In genomic region chr16:81928975-81929374, GRCh38 we compare ENCODE assay signal across 16 cellular contexts.
DNase-seq lines count a peak whose midpoint lies in the region; ATAC-seq, FAIRE-seq and TF ChIP-seq lines count a peak whose summit lies in the region.
"Had no signal": no experiment of that assay in that cellular context is flagged by ENCODE, and none has a peak within 500 bp of the region (broad histone marks: within the 10 kb centered on the region; RNA-seq: fewer than 3 reads in every experiment).

No MANE protein-coding gene starts in this region.

- H4K20me1 ChIP-seq in keratinocyte (ENCODE audit: control insufficient read depth, extremely low read depth, insufficient read depth, low read length) = no peaks in the 10 kb centered on the region

- WGBS in stomach, 5 donors = 33 to 59% (median 38%) methylated on average over 4 to 8 of the region's 8 CpGs

- H2AFZ ChIP-seq in keratinocyte (ENCODE audit: control insufficient read depth, low read length) = peak overlapping the region; percentile 78

- H3K79me2 ChIP-seq in keratinocyte (ENCODE audit: control insufficient read depth, insufficient read depth, low read length) = no peaks in the 10 kb centered on the region

- no peak for FAIRE-seq in keratinocyte (lab: Jason Lieb, UNC)

- dilution Hi-C loops in keratinocyte (cut with MboI; ENCODE audit: extremely low pct_ligation_motif_present, low sequenced_read_pairs) = no loop called here

- no peaks in the 10 kb centered on the region for H3K27me3 Mint-ChIP-seq in activated T-cell treated with anti-CD3 and anti-CD28 coated beads, Interleukin-2, amount 50 U/mL, for 4 hours (ENCODE audit: low read depth)
- no peaks in the 10 kb centered on the region for H3K27me3 Mint-ChIP-seq in activated CD4-positive, alpha-beta memory T cell treated with anti-CD3 and anti-CD28 coated beads for 36 hours

- DNase-seq in activated T-cell treated with anti-CD3 and anti-CD28 coated beads, Interleukin-2, amount 50 U/mL, for 48 hours = peak; percentile 32 to 53
- DNase-seq in activated T-cell treated with anti-CD3 and anti-CD28 coated beads, Interleukin-2, amount 50 U/mL, for 4 hours = no peak
- DNase-seq in activated CD4-positive, alpha-beta memory T cell treated with anti-CD3 and anti-CD28 coated beads for 36 hours = peak; percentile 80
- DNase-seq in keratinocyte (ENCODE audit: low read depth, low spot score) (peak; percentile 26), stomach (peak; percentile 42), posterior vena cava (ENCODE audit: low spot score) (no peak), MV-4-11 (lab: John Stamatoyannopoulos, UW) (no peak)
- no peak for DNase-seq in activated CD4-positive, CD25-positive, alpha-beta regulatory T cell treated with anti-CD3 and anti-CD28 coated beads, Interleukin-2, amount 50 U/mL, for 72 hours
- DNase-seq: brain microvascular endothelial cell, DND-41, endodermal cell, NCI-H1436 treated with DMSO at 0.1 percent for 48 hours, NCI-H748 treated with DMSO at 0.1 percent for 48 hours, nucleus accumbens, Right ventricle myocardium superior had no signal

- TF ChIP-seq EP300 in stomach (IDR thresholded peaks at IDR 0.05) = no peak

- no peaks in the 10 kb centered on the region for H3K36me3 Mint-ChIP-seq in activated T-cell treated with anti-CD3 and anti-CD28 coated beads, Interleukin-2, amount 50 U/mL, for 4 hours (ENCODE audit: insufficient read depth)
- no peaks in the 10 kb centered on the region for H3K36me3 Mint-ChIP-seq in activated CD4-positive, alpha-beta memory T cell treated with anti-CD3 and anti-CD28 coated beads for 36 hours

- no peak overlapping the region for H3K27ac Mint-ChIP-seq in activated CD4-positive, alpha-beta memory T cell treated with anti-CD3 and anti-CD28 coated beads for 36 hours
- H3K27ac Mint-ChIP-seq: endodermal cell had no signal

- no peak for TF ChIP-seq POLR2A in stomach (IDR thresholded peaks at IDR 0.05)

- ATAC-seq in activated T-cell treated with anti-CD3 and anti-CD28 coated beads, Interleukin-2, amount 50 U/mL, for 4 hours = no peak
- ATAC-seq: left lobe of liver had no signal

- H3K27me3 ChIP-seq in keratinocyte (ENCODE audit: control insufficient read depth, extremely low read depth, insufficient read depth, low read length) = no peaks in the 10 kb centered on the region
- no peaks in the 10 kb centered on the region for H3K27me3 ChIP-seq in stomach
- H3K27me3 ChIP-seq: brain microvascular endothelial cell had no signal

- H3K36me3 ChIP-seq in keratinocyte (ENCODE audit: control insufficient read depth in 2 of 2, extremely low read depth in 1 of 2, insufficient read depth in 2 of 2, low read length in 2 of 2) (no peaks in the 10 kb centered on the region), stomach (peaks cover 0 to 50% (median 19%) of the 10 kb centered on the region in 4 donors)
- H3K36me3 ChIP-seq: brain microvascular endothelial cell had no signal

- H3K4me3 Mint-ChIP-seq in activated T-cell treated with anti-CD3 and anti-CD28 coated beads, Interleukin-2, amount 50 U/mL, for 4 hours = no peak overlapping the region
- H3K4me3 Mint-ChIP-seq in activated CD4-positive, alpha-beta memory T cell treated with anti-CD3 and anti-CD28 coated beads for 36 hours = no peak overlapping the region
- H3K4me3 Mint-ChIP-seq: endodermal cell had no signal

- no peak overlapping the region for H3K9ac ChIP-seq in keratinocyte (ENCODE audit: control insufficient read depth, extremely low read depth, insufficient read depth, low read length)

- H3K4me1 ChIP-seq in keratinocyte (ENCODE audit: control insufficient read depth, extremely low read depth, insufficient read depth, low read length) (peaks cover 8% of the 10 kb centered on the region), stomach (no peaks in the 10 kb centered on the region)

- H3K9me3 ChIP-seq in keratinocyte (ENCODE audit: control insufficient read depth, low read depth, low read length) (no peaks in the 10 kb centered on the region), stomach (no peaks in the 10 kb centered on the region)

- TF ChIP-seq CTCF in keratinocyte (optimal IDR thresholded peaks at IDR 0.05 in 1 of 3, IDR thresholded peaks at IDR 0.05 in 1 of 3, conservative IDR thresholded peaks at IDR 0.05 in 1 of 3; ENCODE audit: extremely low read depth in 1 of 3, insufficient read depth in 2 of 3, low read length in 3 of 3) = no peak
- TF ChIP-seq CTCF in stomach (IDR thresholded peaks at IDR 0.05) = no peak

- POLR2A ChIA-PET in activated CD4-positive, alpha-beta memory T cell treated with anti-CD3 and anti-CD28 coated beads for 36 hours (lab: Charles Lee) = no interaction called here

- H3K9me1 ChIP-seq in keratinocyte (ENCODE audit: control insufficient read depth, extremely low read depth, insufficient read depth, low read length) = no peaks in the 10 kb centered on the region

- no peaks in the 10 kb centered on the region for H3K9me3 Mint-ChIP-seq in activated T-cell treated with anti-CD3 and anti-CD28 coated beads, Interleukin-2, amount 50 U/mL, for 4 hours
- H3K9me3 Mint-ChIP-seq in activated CD4-positive, alpha-beta memory T cell treated with anti-CD3 and anti-CD28 coated beads for 36 hours = no peaks in the 10 kb centered on the region
- H3K9me3 Mint-ChIP-seq: endodermal cell had no signal

- peak overlapping the region; percentile 25 for H3K4me2 ChIP-seq in keratinocyte (ENCODE audit: control insufficient read depth, extremely low read depth, insufficient read depth, low read depth, low read length)

- no peak overlapping the region for H3K4me3 ChIP-seq in keratinocyte (ENCODE audit: control insufficient read depth in 2 of 3, extremely low read depth in 1 of 3, insufficient read depth in 2 of 3, low read depth in 1 of 3, low read length in 3 of 3)
- no peak overlapping the region for H3K4me3 ChIP-seq in stomach

- CTCF ChIA-PET in activated CD4-positive, alpha-beta memory T cell treated with anti-CD3 and anti-CD28 coated beads for 36 hours (lab: Charles Lee) = interaction anchor here (1.1 kb wide), 1 partner anchor 41 kb away, joined by 3 read pairs; no protein-coding TSS in a partner anchor

- intact Hi-C loops in activated CD4-positive, alpha-beta memory T cell treated with anti-CD3 and anti-CD28 coated beads for 36 hours (cut with micrococcal nuclease) = no loop called here
- intact Hi-C loops in stomach (cut with DNase I; ENCODE audit: low total_unique reads) = no loop called here
- intact Hi-C loops in posterior vena cava (cut with DNase I) = no loop called here

- no peaks in the 10 kb centered on the region for H3K4me1 Mint-ChIP-seq in activated T-cell treated with anti-CD3 and anti-CD28 coated beads, Interleukin-2, amount 50 U/mL, for 4 hours (ENCODE audit: low read depth)
- H3K4me1 Mint-ChIP-seq in activated CD4-positive, alpha-beta memory T cell treated with anti-CD3 and anti-CD28 coated beads for 36 hours (ENCODE audit: low read depth) = peaks cover 11% of the 10 kb centered on the region
- H3K4me1 Mint-ChIP-seq: endodermal cell had no signal

- H3K27ac ChIP-seq in keratinocyte (ENCODE audit: control insufficient read depth, insufficient read depth, low read length) (peak overlapping the region; percentile 10), stomach (peak overlapping the region in 1 of 5 donors; percentile 4)
- H3K27ac ChIP-seq: brain microvascular endothelial cell had no signal

Comparison
In these comparisons a context has a peak if more than half of its experiments do, and no peak if none do; other contexts are left out.
1. DNase-seq: peak in activated T-cell treated with anti-CD3 and anti-CD28 coated beads, Interleukin-2, amount 50 U/mL, for 48 hours (2 of 2), activated CD4-positive, alpha-beta memory T cell treated with anti-CD3 and anti-CD28 coated beads for 36 hours (single experiment), keratinocyte (single experiment) and stomach (single experiment); none in activated T-cell treated with anti-CD3 and anti-CD28 coated beads, Interleukin-2, amount 50 U/mL, for 4 hours (single experiment), posterior vena cava (single experiment), activated CD4-positive, CD25-positive, alpha-beta regulatory T cell treated with anti-CD3 and anti-CD28 coated beads, Interleukin-2, amount 50 U/mL, for 72 hours (single experiment) and MV-4-11 (single experiment).